8 cellular contexts compared by ENCODE assay signal in the genomic region with DNA sequence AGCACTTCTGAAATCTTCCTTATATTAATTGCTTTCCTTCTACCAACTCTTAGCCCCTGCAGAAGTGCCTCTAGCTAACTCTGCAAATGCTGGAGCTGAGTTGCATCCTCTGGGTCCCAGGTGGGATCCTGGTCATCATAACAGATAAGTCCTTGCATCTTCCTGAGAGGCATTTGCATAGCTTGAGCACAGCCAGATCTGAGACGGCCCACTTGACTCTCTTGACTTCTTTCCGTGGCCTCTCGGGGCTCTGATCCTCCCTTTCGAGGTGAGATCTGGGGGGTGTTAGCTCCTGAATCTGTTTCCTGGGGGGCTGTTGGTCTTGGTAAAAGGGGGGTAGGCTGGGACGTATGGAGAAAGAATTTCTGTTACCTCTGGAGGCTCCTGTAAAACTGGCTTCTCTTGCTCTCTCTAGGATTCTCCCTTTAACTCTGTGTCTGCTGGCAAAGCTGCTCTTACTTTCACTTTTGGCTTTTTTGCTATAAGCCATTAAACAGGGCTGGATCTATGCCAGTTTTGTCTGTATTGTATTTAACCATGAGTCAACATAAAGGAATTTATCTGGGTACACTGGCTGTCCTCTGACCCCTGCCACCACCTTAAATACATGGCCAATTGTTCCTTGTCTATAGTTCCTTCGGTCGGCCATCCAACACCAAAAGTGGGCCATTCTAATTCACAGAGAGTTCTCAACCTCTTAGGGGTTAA.
DNase-seq lines count a peak whose midpoint lies in the region; ATAC-seq and TF ChIP-seq lines count a peak whose summit lies in the region.

No MANE protein-coding gene starts in this region.

- peak overlapping the region; percentile 43 for H3K4me3 ChIP-seq in astrocyte of the cerebellum (ENCODE audit: low read depth, low read length)
- peak overlapping the region in 2 of 3 donors; percentile 28 to 54 for H3K4me3 ChIP-seq in liver (ENCODE audit: low read depth in 1 of 3, low read length in 3 of 3)

- no peak for TF ChIP-seq RAD21 in liver (IDR thresholded peaks at IDR 0.05)

- peaks cover 0 to 8% (median 2%) of the 10 kb centered on the region in 4 donors for H3K4me1 ChIP-seq in liver (ENCODE audit: control insufficient read depth in 4 of 4, insufficient read depth in 4 of 4, low read length in 3 of 4)

- no peaks in the 10 kb centered on the region for H3K27me3 ChIP-seq in liver (ENCODE audit: control insufficient read depth in 4 of 4, insufficient read depth in 4 of 4, low read length in 3 of 4)

- TF ChIP-seq CTCF in AG09319 (IDR thresholded peaks at IDR 0.05; ENCODE audit: low read depth, low read length) (no peak), astrocyte of the cerebellum (IDR thresholded peaks at IDR 0.05; ENCODE audit: low read depth, low read length, missing control alignments) (no peak), liver (IDR thresholded peaks at IDR 0.05; ENCODE audit: low read depth, low read length, missing input control) (no peak)

- DNase-seq in AG09319 (ENCODE audit: extremely low read depth, low read depth): peak; percentile 4
- peak; percentile 11 for DNase-seq in HS-27A (ENCODE audit: low read depth)
- peak; percentile 77 for DNase-seq in astrocyte of the cerebellum (ENCODE audit: low read depth)
- no peak for DNase-seq in stimulated activated CD4-positive, alpha-beta T cell treated with anti-CD3 and anti-CD28 coated beads, Interleukin-2, amount 100 ng/mL, for 48 hours
- DNase-seq in pons (ENCODE audit: low spot score): no peak
- no peak for DNase-seq in UCSD-AML1 (lab: John Stamatoyannopoulos, UW; ENCODE audit: unreplicated experiment)

- H3K27ac ChIP-seq in liver (ENCODE audit: low read depth in 1 of 2, low read length in 2 of 2): no peak overlapping the region

- H3K9me3 ChIP-seq in liver (ENCODE audit: control insufficient read depth in 4 of 4, low read length in 3 of 4): no peaks in the 10 kb centered on the region

- no peak overlapping the region for H3K9ac ChIP-seq in liver (ENCODE audit: low read depth in 1 of 2, low read length in 2 of 2)

- ATAC-seq in GM19351 (IDR thresholded peaks at IDR 0.05; ENCODE audit: unreplicated experiment): peak; percentile 70

- WGBS in liver: 27% methylated on average over 7 of the region's 7 CpGs

- in situ Hi-C loops in astrocyte of the cerebellum (cut with HindIII; ENCODE audit: low sequenced_read_pairs): no loop called here

- no peaks in the 10 kb centered on the region for H3K36me3 ChIP-seq in liver (ENCODE audit: control insufficient read depth in 4 of 4, insufficient read depth in 3 of 4, low read depth in 1 of 4, low read length in 3 of 4)

TF ChIP-seq in liver, 16 proteins besides CTCF, POLR2A, EP300 and RAD21:
- TF ChIP-seq FOXA2 (IDR thresholded peaks at IDR 0.05): no peak
- no peak for TF ChIP-seq YY1 (IDR thresholded peaks at IDR 0.05)
- TF ChIP-seq, protein P1, sequence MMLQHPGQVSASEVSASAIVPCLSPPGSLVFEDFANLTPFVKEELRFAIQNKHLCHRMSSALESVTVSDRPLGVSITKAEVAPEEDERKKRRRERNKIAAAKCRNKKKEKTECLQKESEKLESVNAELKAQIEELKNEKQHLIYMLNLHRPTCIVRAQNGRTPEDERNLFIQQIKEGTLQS (IDR thresholded peaks at IDR 0.05): no peak
- no peak for TF ChIP-seq JUND (IDR thresholded peaks at IDR 0.05)
- TF ChIP-seq TAF1 (conservative IDR thresholded peaks at IDR 0.05): no peak
- no peak for TF ChIP-seq HNF4G (IDR thresholded peaks at IDR 0.05)
- no peak for TF ChIP-seq HNF4A (conservative IDR thresholded peaks at IDR 0.05)
- no peak for TF ChIP-seq RXRA (IDR thresholded peaks at IDR 0.05)
- no peak for TF ChIP-seq GABPA (IDR thresholded peaks at IDR 0.05 in 1 of 2, conservative IDR thresholded peaks at IDR 0.05 in 1 of 2)

Comparison
In these comparisons a context has a peak if more than half of its experiments do, and no peak if none do; other contexts are left out.
1. DNase-seq: peak in AG09319 (single experiment), HS-27A (single experiment) and astrocyte of the cerebellum (single experiment); none in stimulated activated CD4-positive, alpha-beta T cell treated with anti-CD3 and anti-CD28 coated beads, Interleukin-2, amount 100 ng/mL, for 48 hours (0 of 2), pons (single experiment) and UCSD-AML1 (single experiment).